Comparison of ENCODE assay signal across 19 cellular contexts in genomic region chr7:116305485-116306408, GRCh38.
DNase-seq lines count a peak whose midpoint lies in the region; ATAC-seq and TF ChIP-seq lines count a peak whose summit lies in the region.
"Had no signal": no experiment of that assay in that cellular context is flagged by ENCODE, and none has a peak within 500 bp of the region (broad histone marks: within the 10 kb centered on the region; RNA-seq: fewer than 3 reads in every experiment).

No MANE protein-coding gene starts in this region.

- H3K4me1 Mint-ChIP-seq in neural progenitor cell = peaks cover 5% of the 10 kb centered on the region

- peak; percentile 32 for DNase-seq in NCI-H226
- DNase-seq in body of pancreas = peak in 2 of 4 donors; percentile 19 to 62
- DNase-seq in hepatocyte (ENCODE audit: low spot score) = peak; percentile 47
- DNase-seq in gastrocnemius medialis = no peak
- DNase-seq in A673 (ENCODE audit: low spot score) = no peak
- DNase-seq in neural progenitor cell (ENCODE audit: low spot score) = no peak
- DNase-seq: activated CD4-positive, alpha-beta T cell treated with anti-CD3 and anti-CD28 coated beads, Interleukin-2, amount 50 U/mL, for 1 hour; activated naive CD4-positive, alpha-beta T cell treated with anti-CD3 and anti-CD28 coated beads, Interleukin-2, amount 50 U/mL, for 16 hours; activated T-cell treated with anti-CD3 and anti-CD28 coated beads, Interleukin-2, amount 50 U/mL, for 1 hour; BE2C; caudate nucleus; HFFc6; KBM-7; NCI-H1092 treated with DMSO at 0.1 percent for 48 hours; NCI-H2171 treated with DMSO at 0.1 percent for 48 hours; ovary; stomach had no signal

- WGBS in body of pancreas, 2 donors = 63 to 81% methylated on average over 5 of the region's 5 CpGs
- 65% methylated on average over 5 of the region's 5 CpGs for WGBS in hepatocyte (ENCODE audit: low lambda C conversion rate, missing lambda C conversion rate)

- H2AFZ ChIP-seq in hepatocyte = no peak overlapping the region
- no peak overlapping the region for H2AFZ ChIP-seq in neural progenitor cell (replicated peaks)

- H4K20me1 ChIP-seq in hepatocyte (ENCODE audit: insufficient read depth, poor library complexity, severe bottlenecking) (no peaks in the 10 kb centered on the region), neural progenitor cell (ENCODE audit: low read depth) (no peaks in the 10 kb centered on the region)

- no peaks in the 10 kb centered on the region for H3K9me3 Mint-ChIP-seq in neural progenitor cell
- H3K9me3 Mint-ChIP-seq: HFFc6 had no signal

- H3K9me3 ChIP-seq in body of pancreas = no peaks in the 10 kb centered on the region
- H3K9me3 ChIP-seq in hepatocyte (ENCODE audit: low read depth) = no peaks in the 10 kb centered on the region
- no peaks in the 10 kb centered on the region for H3K9me3 ChIP-seq in gastrocnemius medialis
- H3K9me3 ChIP-seq in A673 (ENCODE audit: low read depth, low read length, poor library complexity, severe bottlenecking) = no peaks in the 10 kb centered on the region
- H3K9me3 ChIP-seq in neural progenitor cell (ENCODE audit: low read depth) = no peaks in the 10 kb centered on the region
- H3K9me3 ChIP-seq: BE2C, ovary, SJCRH30, stomach had no signal

- POLR2A ChIA-PET in A673 (lab: Charles Lee; ENCODE audit: low non-redundant PET) = no interaction called here

- H3K9ac ChIP-seq in neural progenitor cell = no peak overlapping the region

- H3K27ac ChIP-seq in body of pancreas (no peak overlapping the region), hepatocyte (peak overlapping the region; percentile 53), gastrocnemius medialis (peak overlapping the region in 1 of 4 donors; percentile 47), A673 (ENCODE audit: low read depth, low read length, poor library complexity, severe bottlenecking) (no peak overlapping the region), neural progenitor cell (no peak overlapping the region)
- H3K27ac ChIP-seq: ovary, SJCRH30, stomach had no signal

- H3F3A ChIP-seq in neural progenitor cell (ENCODE audit: low read depth) = no peaks in the 10 kb centered on the region

- H3K79me2 ChIP-seq in hepatocyte (no peaks in the 10 kb centered on the region), neural progenitor cell (ENCODE audit: low read depth) (no peaks in the 10 kb centered on the region)

- H3K4me3 Mint-ChIP-seq in neural progenitor cell = no peak overlapping the region
- H3K4me3 Mint-ChIP-seq: HFFc6 had no signal

- H3K27me3 Mint-ChIP-seq in neural progenitor cell (ENCODE audit: insufficient read depth, low read depth) = no peaks in the 10 kb centered on the region

- no peaks in the 10 kb centered on the region for H3K9me2 ChIP-seq in hepatocyte (replicated peaks; ENCODE audit: insufficient read depth)

- peak; percentile 89 for ATAC-seq in body of pancreas
- peak; percentile 56 to 91 for ATAC-seq in gastrocnemius medialis
- ATAC-seq in GM18505 (IDR thresholded peaks at IDR 0.05; ENCODE audit: unreplicated experiment) = no peak

- H3K4me2 ChIP-seq in hepatocyte = peak overlapping the region; percentile 5
- H3K4me2 ChIP-seq in neural progenitor cell = no peak overlapping the region

- TF ChIP-seq CTCF in body of pancreas (IDR thresholded peaks at IDR 0.05) (no peak), hepatocyte (IDR thresholded peaks at IDR 0.05; ENCODE audit: poor library complexity) (no peak), gastrocnemius medialis (IDR thresholded peaks at IDR 0.05 in 4 of 5, conservative IDR thresholded peaks at IDR 0.05 in 1 of 5) (no peak), A673 (conservative IDR thresholded peaks at IDR 0.05; ENCODE audit: low read depth, low read length) (no peak), neural progenitor cell (IDR thresholded peaks at IDR 0.05) (no peak)

- H3K36me3 Mint-ChIP-seq in neural progenitor cell = no peaks in the 10 kb centered on the region

- CTCF ChIA-PET in A673 (lab: Charles Lee) = no interaction called here

- H3K4me3 ChIP-seq in body of pancreas (no peak overlapping the region), hepatocyte (no peak overlapping the region), gastrocnemius medialis (no peak overlapping the region), A673 (ENCODE audit: low read depth, low read length, poor library complexity, severe bottlenecking) (no peak overlapping the region), neural progenitor cell (no peak overlapping the region)
- H3K4me3 ChIP-seq: ovary, SJCRH30, stomach had no signal

- in situ Hi-C loops in gastrocnemius medialis (cut with MboI; ENCODE audit: low sequenced_read_pairs in 4 of 4) = no loop called here

- no peak for TF ChIP-seq POLR2A in body of pancreas (IDR thresholded peaks at IDR 0.05)
- no peak for TF ChIP-seq POLR2A in gastrocnemius medialis (IDR thresholded peaks at IDR 0.05)
- no peak for TF ChIP-seq POLR2A in GM18505 (IDR thresholded peaks at IDR 0.05; ENCODE audit: borderline replicate concordance, extremely low read depth, insufficient read depth, insufficient read length)

- intact Hi-C loops in body of pancreas (cut with DNase I) = no loop called here
- intact Hi-C loops in gastrocnemius medialis (cut with DNase I; ENCODE audit: low total_unique reads) = no loop called here
- intact Hi-C loops in A673 (cut with micrococcal nuclease; ENCODE audit: unreplicated experiment) = no loop called here

- BruUV-seq in A673 (replicated peaks; lab: Mats Ljungman, UMichigan) = no TSS peak

- H3K36me3 ChIP-seq in body of pancreas (replicated peaks in 1 of 2; ENCODE audit: insufficient read depth in 1 of 2, low read depth in 2 of 2) (no peaks in the 10 kb centered on the region), hepatocyte (replicated peaks; ENCODE audit: insufficient read depth, low read depth) (no peaks in the 10 kb centered on the region), gastrocnemius medialis (no peaks in the 10 kb centered on the region), A673 (ENCODE audit: insufficient read depth, low read length, poor library complexity, severe bottlenecking) (no peaks in the 10 kb centered on the region), neural progenitor cell (no peaks in the 10 kb centered on the region)
- H3K36me3 ChIP-seq: BE2C, ovary, SJCRH30, stomach had no signal

- H3K4me1 ChIP-seq in body of pancreas = no peaks in the 10 kb centered on the region
- H3K4me1 ChIP-seq in hepatocyte (ENCODE audit: insufficient read depth) = no peaks in the 10 kb centered on the region
- peaks cover 0 to 10% of the 10 kb centered on the region in 2 donors for H3K4me1 ChIP-seq in gastrocnemius medialis
- H3K4me1 ChIP-seq in A673 (ENCODE audit: insufficient read depth, low read length, poor library complexity, severe bottlenecking) = peaks cover 26% of the 10 kb centered on the region
- H3K4me1 ChIP-seq in neural progenitor cell = no peaks in the 10 kb centered on the region
- H3K4me1 ChIP-seq: BE2C had no signal

- H3K27ac Mint-ChIP-seq in neural progenitor cell = no peak overlapping the region
- H3K27ac Mint-ChIP-seq: HFFc6 had no signal

- H3K27me3 ChIP-seq in body of pancreas = no peaks in the 10 kb centered on the region
- H3K27me3 ChIP-seq in hepatocyte = no peaks in the 10 kb centered on the region
- no peaks in the 10 kb centered on the region for H3K27me3 ChIP-seq in gastrocnemius medialis
- H3K27me3 ChIP-seq in A673 (replicated peaks; ENCODE audit: insufficient read depth, low read depth, low read length, poor library complexity) = no peaks in the 10 kb centered on the region
- H3K27me3 ChIP-seq in neural progenitor cell = no peaks in the 10 kb centered on the region
- H3K27me3 ChIP-seq: BE2C, ovary, SJCRH30, stomach had no signal

Comparison
In these comparisons a context has a peak if more than half of its experiments do, and no peak if none do; other contexts are left out.
1. DNase-seq: peak in NCI-H226 (single experiment) and hepatocyte (single experiment); none in gastrocnemius medialis (0 of 2), A673 (single experiment) and neural progenitor cell (single experiment).